ENCODE assay signal across 21 cellular contexts in the genomic region with DNA sequence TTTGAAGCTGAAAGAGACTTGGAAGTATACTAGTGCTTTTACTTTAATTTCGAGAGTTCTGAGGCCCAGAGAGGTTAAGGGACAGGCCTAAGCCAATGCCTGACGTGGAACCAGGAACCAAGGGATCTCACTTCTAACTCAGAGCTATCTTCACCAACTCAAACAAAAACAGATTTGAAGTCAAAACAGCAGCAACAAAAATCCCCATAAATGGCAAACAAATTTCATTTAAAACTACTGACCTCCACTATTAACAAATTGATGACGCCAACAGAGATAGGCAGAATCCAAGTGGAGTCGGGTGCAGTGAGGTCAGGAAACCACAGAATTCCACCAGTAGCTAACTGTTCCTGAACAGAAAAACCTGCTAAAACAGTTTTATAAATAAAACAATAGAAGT. TPM values are rescaled to one million over a fixed set of nuclear protein-coding genes. Genes with fewer than 3 reads are reported as not detected.
A peak's percentile ranks its signal among the peaks of the same experiment; 100 is the strongest.
DNase-seq lines count a peak whose midpoint lies in the region; ATAC-seq and TF ChIP-seq lines count a peak whose summit lies in the region.
"Had no signal": no experiment of that assay in that cellular context is flagged by ENCODE, and none has a peak within 500 bp of the region (broad histone marks: within the 10 kb centered on the region; RNA-seq: fewer than 3 reads in every experiment).

No MANE protein-coding gene starts in this region.

- peak overlapping the region; percentile 11 for H3K4me3 Mint-ChIP-seq in stimulated activated naive CD8-positive, alpha-beta T cell treated with anti-CD3 and anti-CD28 coated beads, Interleukin-15, Interleukin-2, amounts not matched to agents 100 ng/mL and 50 ng/mL, for 24 hours
- peak overlapping the region in 1 of 2 donors; percentile 1 for H3K4me3 Mint-ChIP-seq in stimulated activated naive CD8-positive, alpha-beta T cell treated with anti-CD3 and anti-CD28 coated beads, Interleukin-15, amount 100 ng/mL, for 72 hours
- peak overlapping the region; percentile 14 for H3K4me3 Mint-ChIP-seq in activated T-helper 17 cell treated with anti-CD3 and anti-CD28 coated beads, Interleukin-2, amount 50 U/mL, for 72 hours

- H3K36me3 Mint-ChIP-seq in stimulated activated naive CD8-positive, alpha-beta T cell treated with anti-CD3 and anti-CD28 coated beads, Interleukin-15, Interleukin-2, amounts not matched to agents 100 ng/mL and 50 ng/mL, for 24 hours (ENCODE audit: low read depth), result peaks cover 53% of the 10 kb centered on the region
- H3K36me3 Mint-ChIP-seq in activated T-helper 17 cell treated with anti-CD3 and anti-CD28 coated beads, Interleukin-2, amount 50 U/mL, for 72 hours (ENCODE audit: low read depth), result peaks cover 86% of the 10 kb centered on the region

- DNase-seq in stimulated activated naive CD8-positive, alpha-beta T cell treated with anti-CD3 and anti-CD28 coated beads, Interleukin-15, amount 100 ng/mL, for 72 hours, result no peak
- DNase-seq in fibroblast of villous mesenchyme (ENCODE audit: low read depth) (peak; percentile 67), dedifferentiated amniotic fluid mesenchymal stem cell (ENCODE audit: extremely low spot score) (no peak)
- DNase-seq: ACHN; AML-193; DMS53; EL; GOT3; NCI-H1105 treated with DMSO at 0.1 percent for 48 hours; NCI-H1694; NCI-H510A; NCI-H748 treated with DMSO at 0.1 percent for 48 hours; NK-92 treated with Interleukin-12 subunit alpha and Interleukin-12 subunit beta, amount 100 ng/mL, for 24 hours had no signal

- peaks cover 47% of the 10 kb centered on the region for H3K4me1 Mint-ChIP-seq in stimulated activated naive CD8-positive, alpha-beta T cell treated with anti-CD3 and anti-CD28 coated beads, Interleukin-15, Interleukin-2, amounts not matched to agents 100 ng/mL and 50 ng/mL, for 24 hours (ENCODE audit: low read depth)
- H3K4me1 Mint-ChIP-seq in stimulated activated naive CD8-positive, alpha-beta T cell treated with anti-CD3 and anti-CD28 coated beads, Interleukin-15, amount 100 ng/mL, for 72 hours, result peaks cover 38% of the 10 kb centered on the region
- peaks cover 11% of the 10 kb centered on the region for H3K4me1 Mint-ChIP-seq in activated T-helper 17 cell treated with anti-CD3 and anti-CD28 coated beads, Interleukin-2, amount 50 U/mL, for 72 hours

- H3K27me3 Mint-ChIP-seq in stimulated activated naive CD8-positive, alpha-beta T cell treated with anti-CD3 and anti-CD28 coated beads, Interleukin-15, Interleukin-2, amounts not matched to agents 100 ng/mL and 50 ng/mL, for 24 hours, result no peaks in the 10 kb centered on the region
- H3K27me3 Mint-ChIP-seq in stimulated activated naive CD8-positive, alpha-beta T cell treated with anti-CD3 and anti-CD28 coated beads, Interleukin-15, amount 100 ng/mL, for 72 hours, result no peaks in the 10 kb centered on the region
- no peaks in the 10 kb centered on the region for H3K27me3 Mint-ChIP-seq in activated T-helper 17 cell treated with anti-CD3 and anti-CD28 coated beads, Interleukin-2, amount 50 U/mL, for 72 hours

- no peak overlapping the region for H3K4me3 ChIP-seq in fibroblast of villous mesenchyme (ENCODE audit: low read depth, low read length)
- H3K4me3 ChIP-seq: GM12878, K562 had no signal

- H3K27ac Mint-ChIP-seq in stimulated activated naive CD8-positive, alpha-beta T cell treated with anti-CD3 and anti-CD28 coated beads, Interleukin-15, Interleukin-2, amounts not matched to agents 100 ng/mL and 50 ng/mL, for 24 hours, result peak overlapping the region; percentile 59
- H3K27ac Mint-ChIP-seq in stimulated activated naive CD8-positive, alpha-beta T cell treated with anti-CD3 and anti-CD28 coated beads, Interleukin-15, amount 100 ng/mL, for 72 hours, result no peak overlapping the region
- peak overlapping the region; percentile 47 for H3K27ac Mint-ChIP-seq in activated T-helper 17 cell treated with anti-CD3 and anti-CD28 coated beads, Interleukin-2, amount 50 U/mL, for 72 hours

- no peak for TF ChIP-seq CTCF in fibroblast of villous mesenchyme (IDR thresholded peaks at IDR 0.05; ENCODE audit: insufficient read depth, low read depth, low read length)

- no peaks in the 10 kb centered on the region for H3K9me3 Mint-ChIP-seq in stimulated activated naive CD8-positive, alpha-beta T cell treated with anti-CD3 and anti-CD28 coated beads, Interleukin-15, Interleukin-2, amounts not matched to agents 100 ng/mL and 50 ng/mL, for 24 hours
- H3K9me3 Mint-ChIP-seq in stimulated activated naive CD8-positive, alpha-beta T cell treated with anti-CD3 and anti-CD28 coated beads, Interleukin-15, amount 100 ng/mL, for 72 hours, result no peaks in the 10 kb centered on the region
- H3K9me3 Mint-ChIP-seq in activated T-helper 17 cell treated with anti-CD3 and anti-CD28 coated beads, Interleukin-2, amount 50 U/mL, for 72 hours, result no peaks in the 10 kb centered on the region

- ATAC-seq in stimulated activated naive CD8-positive, alpha-beta T cell treated with anti-CD3 and anti-CD28 coated beads, Interleukin-15, amount 100 ng/mL, for 72 hours, result no peak
- no peak for ATAC-seq in activated T-helper 17 cell treated with anti-CD3 and anti-CD28 coated beads, Interleukin-2, amount 50 U/mL, for 72 hours (replicated peaks)
- ATAC-seq in GM19463 (IDR thresholded peaks at IDR 0.05; ENCODE audit: unreplicated experiment) (no peak), HG03039 (IDR thresholded peaks at IDR 0.05; ENCODE audit: unreplicated experiment) (no peak)
- ATAC-seq: GM12878, HCT116, K562, Right ventricle myocardium inferior had no signal

RNA-seq across cellular contexts. Expression of a gene that starts 5.0 kb away (rescaled TPM):
- 10 to 100 TPM; 22.2 to 28.3 TPM for total RNA-seq in activated T-helper 17 cell treated with anti-CD3 and anti-CD28 coated beads, Interleukin-2, amount 50 U/mL, for 72 hours
- 31.6 and 36.3 TPM in 2 replicates for total RNA-seq in fibroblast of villous mesenchyme

Comparison
In these comparisons a context has a peak if more than half of its experiments do, and no peak if none do; other contexts are left out.
1. H3K27ac Mint-ChIP-seq: peak in stimulated activated naive CD8-positive, alpha-beta T cell treated with anti-CD3 and anti-CD28 coated beads, Interleukin-15, Interleukin-2, amounts not matched to agents 100 ng/mL and 50 ng/mL, for 24 hours (single experiment) and activated T-helper 17 cell treated with anti-CD3 and anti-CD28 coated beads, Interleukin-2, amount 50 U/mL, for 72 hours (single experiment); none in stimulated activated naive CD8-positive, alpha-beta T cell treated with anti-CD3 and anti-CD28 coated beads, Interleukin-15, amount 100 ng/mL, for 72 hours (0 of 2).